ENCODE assay signal across 21 cellular contexts in genomic region chr11:16783321-16783801, GRCh38.
"Had no signal": no experiment of that assay in that cellular context is flagged by ENCODE, and none has a peak within 500 bp of the region (broad histone marks: within the 10 kb centered on the region; RNA-seq: fewer than 3 reads in every experiment).

No MANE protein-coding gene starts in this region.

- ATAC-seq: gastrocnemius medialis; left lobe of liver; mucosa of descending colon; naive thymus-derived CD8-positive, alpha-beta T cell; right cardiac atrium; stimulated activated memory B cell treated with anti-CD40 and anti-IgM and Interleukin-4, amounts not matched to agents 10 μg/mL and 1 μg/mL and 100 μg/mL, for 72 hours had no signal

- DNase-seq: cerebellar nuclear complex; colonic mucosa; dorsolateral prefrontal cortex; effector CD8-positive, alpha-beta T cell; gastrocnemius medialis; islet precursor cell; mammary epithelial cell; mucosa of descending colon; naive thymus-derived CD8-positive, alpha-beta T cell; ovary; stimulated activated CD4-positive, alpha-beta T cell treated with anti-CD3 and anti-CD28 coated beads, Interleukin-4, amount 100 ng/mL, for 1 hour; transverse colon; uterus had no signal

- H3K9me3 Mint-ChIP-seq: naive thymus-derived CD8-positive, alpha-beta T cell; stimulated activated memory B cell treated with anti-CD40 and anti-IgM and Interleukin-4, amounts not matched to agents 10 μg/mL and 1 μg/mL and 100 μg/mL, for 72 hours; stimulated activated naive CD8-positive, alpha-beta T cell treated with anti-CD3 and anti-CD28 coated beads, Interleukin-15, Interleukin-2, amounts not matched to agents 100 ng/mL and 50 ng/mL, for 24 hours had no signal

- H3K9me3 ChIP-seq: colonic mucosa, esophagus muscularis mucosa, gastrocnemius medialis, mucosa of descending colon, ovary, transverse colon, uterus had no signal

- H3K27ac Mint-ChIP-seq: stimulated activated memory B cell treated with anti-CD40 and anti-IgM and Interleukin-4, amounts not matched to agents 10 μg/mL and 1 μg/mL and 100 μg/mL, for 72 hours; stimulated activated naive CD8-positive, alpha-beta T cell treated with anti-CD3 and anti-CD28 coated beads, Interleukin-15, Interleukin-2, amounts not matched to agents 100 ng/mL and 50 ng/mL, for 24 hours had no signal

- H3K27ac ChIP-seq: cardiac muscle cell, colonic mucosa, dorsolateral prefrontal cortex, epithelial cell of prostate, esophagus muscularis mucosa, gastrocnemius medialis, ovary, transverse colon, uterus had no signal

- H3K4me3 ChIP-seq: cardiac muscle cell, colonic mucosa, dorsolateral prefrontal cortex, esophagus muscularis mucosa, gastrocnemius medialis, mucosa of descending colon, ovary, transverse colon, uterus had no signal

- H3K36me3 Mint-ChIP-seq: naive thymus-derived CD8-positive, alpha-beta T cell had no signal

- H3K4me1 Mint-ChIP-seq: stimulated activated memory B cell treated with anti-CD40 and anti-IgM and Interleukin-4, amounts not matched to agents 10 μg/mL and 1 μg/mL and 100 μg/mL, for 72 hours had no signal

- H3K4me1 ChIP-seq: colonic mucosa, uterus had no signal

- H3K4me3 Mint-ChIP-seq: naive thymus-derived CD8-positive, alpha-beta T cell; stimulated activated memory B cell treated with anti-CD40 and anti-IgM and Interleukin-4, amounts not matched to agents 10 μg/mL and 1 μg/mL and 100 μg/mL, for 72 hours; stimulated activated naive CD8-positive, alpha-beta T cell treated with anti-CD3 and anti-CD28 coated beads, Interleukin-15, Interleukin-2, amounts not matched to agents 100 ng/mL and 50 ng/mL, for 24 hours had no signal

- H3K27me3 Mint-ChIP-seq: naive thymus-derived CD8-positive, alpha-beta T cell; progenitor cell of endocrine pancreas; stimulated activated memory B cell treated with anti-CD40 and anti-IgM and Interleukin-4, amounts not matched to agents 10 μg/mL and 1 μg/mL and 100 μg/mL, for 72 hours; stimulated activated naive CD8-positive, alpha-beta T cell treated with anti-CD3 and anti-CD28 coated beads, Interleukin-15, Interleukin-2, amounts not matched to agents 100 ng/mL and 50 ng/mL, for 24 hours had no signal

- H3K36me3 ChIP-seq: cardiac muscle cell, colonic mucosa, gastrocnemius medialis, ovary, transverse colon, uterus had no signal

- H3K27me3 ChIP-seq: cardiac muscle cell, colonic mucosa, dorsolateral prefrontal cortex, esophagus muscularis mucosa, gastrocnemius medialis, ovary, transverse colon, uterus had no signal
